34 cellular contexts compared by ENCODE assay signal in genomic region chr9:93937193-93937592, GRCh38. TPM values are rescaled to one million over a fixed set of nuclear protein-coding genes. Genes with fewer than 3 reads are reported as not detected.
"Had no signal": no experiment of that assay in that cellular context is flagged by ENCODE, and none has a peak within 500 bp of the region (broad histone marks: within the 10 kb centered on the region; RNA-seq: fewer than 3 reads in every experiment).

No MANE protein-coding gene starts in this region.

- H3K9me3 ChIP-seq: adrenal gland, ascending aorta, body of pancreas, breast epithelium had no signal

- H3K4me3 ChIP-seq: adrenal gland, ascending aorta, body of pancreas, breast epithelium, cardiac muscle cell had no signal

- DNase-seq: activated effector memory CD4-positive, alpha-beta T cell treated with anti-CD3 and anti-CD28 coated beads, Interleukin-2, amount 50 U/mL, for 16 hours; activated effector memory CD4-positive, alpha-beta T cell treated with Interleukin-2 at 50 U/mL for 16 hours; activated gamma-delta T cell; activated gamma-delta T cell treated with Interleukin-2 at 50 U/mL for 16 hours; activated naive CD4-positive, alpha-beta T cell; activated naive CD4-positive, alpha-beta T cell treated with anti-CD3 and anti-CD28 coated beads for 36 hours; activated naive CD4-positive, alpha-beta T cell treated with anti-CD3 and anti-CD28 coated beads, Interleukin-2, amount 10 ng/mL, durations not matched to agents 7 days and 5 days; activated naive CD4-positive, alpha-beta T cell treated with anti-CD3 and anti-CD28 coated beads, Interleukin-2, amount 50 U/mL, for 16 hours; activated naive CD4-positive, alpha-beta T cell treated with Interleukin-2 at 50 U/mL for 16 hours; activated naive CD8-positive, alpha-beta T cell treated with anti-CD3 and anti-CD28 coated beads for 36 hours; activated naive CD8-positive, alpha-beta T cell treated with anti-CD3 and anti-CD28 coated beads, Interleukin-2, amount 10 ng/mL, durations not matched to agents 7 days and 5 days; activated naive CD8-positive, alpha-beta T cell treated with anti-CD3 and anti-CD28 coated beads, Interleukin-2, amount 50 U/mL, for 24 hours; activated T-cell treated with anti-CD3 and anti-CD28 coated beads, Interleukin-2, amount 50 U/mL, for 24 hours; activated T-cell treated with anti-CD3 and anti-CD28 coated beads, Interleukin-2, amount 50 U/mL, for 4 hours; activated T-cell treated with anti-CD3 and anti-CD28 coated beads, Interleukin-2, amount 50 U/mL, for 48 hours; activated T-cell treated with anti-CD3 and anti-CD28 coated beads, Interleukin-2, amount 50 U/mL, for 72 hours; adrenal gland; amniotic stem cell; amygdala; anterior cingulate cortex; aorta; body of pancreas; brain microvascular endothelial cell; caudate nucleus; central memory CD4-positive, alpha-beta T cell; cerebellar nuclear complex had no signal

- H3K27ac ChIP-seq: adrenal gland, ascending aorta, body of pancreas, brain microvascular endothelial cell, breast epithelium, cardiac muscle cell had no signal

- ATAC-seq: activated naive CD4-positive, alpha-beta T cell treated with anti-CD3 and anti-CD28 coated beads, Interleukin-2, amount 50 U/mL, for 72 hours; activated naive CD8-positive, alpha-beta T cell treated with anti-CD3 and anti-CD28 coated beads, Interleukin-2, amount 50 U/mL, for 24 hours; activated T-cell treated with anti-CD3 and anti-CD28 coated beads, Interleukin-2, amount 50 U/mL, for 4 hours; activated T-cell treated with anti-CD3 and anti-CD28 coated beads, Interleukin-2, amount 50 U/mL, for 72 hours; activated T-helper 17 cell treated with anti-CD3 and anti-CD28 coated beads, Interleukin-2, amount 50 U/mL, for 72 hours; body of pancreas had no signal

- H3K36me3 ChIP-seq: adrenal gland, ascending aorta, brain microvascular endothelial cell, breast epithelium, cardiac muscle cell had no signal

- H3K27me3 ChIP-seq: adrenal gland, ascending aorta, body of pancreas had no signal

- H3K4me1 ChIP-seq: adrenal gland, ascending aorta, body of pancreas, breast epithelium had no signal

- FAIRE-seq: astrocyte, bronchial epithelial cell had no signal

RNA-seq across cellular contexts. Expression of gene BARX1, which starts 18.0 kb away (rescaled TPM):
- total RNA-seq: activated T-cell treated with anti-CD3 and anti-CD28 coated beads, Interleukin-2, amount 50 U/mL, for 4 hours; adrenal gland; ascending aorta; bronchial epithelial cell; cerebellum had no signal
- polyA plus RNA-seq: aorta had no signal
